ENCODE assay signal across 37 cellular contexts in genomic region chr15:91759560-91759959, GRCh38.
"Had no signal": no experiment of that assay in that cellular context is flagged by ENCODE, and none has a peak within 500 bp of the region (broad histone marks: within the 10 kb centered on the region; RNA-seq: fewer than 3 reads in every experiment).

No MANE protein-coding gene starts in this region.

- H3K36me3 ChIP-seq: adrenal gland, ascending aorta, brain microvascular endothelial cell, breast epithelium had no signal

- H3K4me1 Mint-ChIP-seq: activated naive CD4-positive, alpha-beta T cell treated with anti-CD3 and anti-CD28 coated beads, Interleukin-2, amount 10 ng/mL, durations not matched to agents 7 days and 5 days; activated naive CD4-positive, alpha-beta T cell treated with anti-CD3 and anti-CD28 coated beads, Interleukin-2, amount 50 U/mL, for 24 hours; activated naive CD8-positive, alpha-beta T cell treated with anti-CD3 and anti-CD28 coated beads for 36 hours; activated naive CD8-positive, alpha-beta T cell treated with anti-CD3 and anti-CD28 coated beads, Interleukin-2, amount 10 ng/mL, durations not matched to agents 7 days and 5 days; activated naive CD8-positive, alpha-beta T cell treated with anti-CD3 and anti-CD28 coated beads, Interleukin-2, amount 50 U/mL, for 24 hours; activated T-helper 17 cell treated with anti-CD3 and anti-CD28 coated beads, Interleukin-2, amount 50 U/mL, for 72 hours; brain; central memory CD8-positive, alpha-beta T cell had no signal

- H3K27me3 ChIP-seq: adrenal gland, ascending aorta, body of pancreas, brain microvascular endothelial cell, breast epithelium had no signal

- H3K4me3 Mint-ChIP-seq: activated naive CD4-positive, alpha-beta T cell treated with anti-CD3 and anti-CD28 coated beads for 36 hours; activated naive CD4-positive, alpha-beta T cell treated with anti-CD3 and anti-CD28 coated beads, Interleukin-2, amount 10 ng/mL, durations not matched to agents 7 days and 5 days; activated naive CD4-positive, alpha-beta T cell treated with anti-CD3 and anti-CD28 coated beads, Interleukin-2, amount 50 U/mL, for 24 hours; activated naive CD8-positive, alpha-beta T cell; activated naive CD8-positive, alpha-beta T cell treated with anti-CD3 and anti-CD28 coated beads for 36 hours; activated naive CD8-positive, alpha-beta T cell treated with anti-CD3 and anti-CD28 coated beads, Interleukin-2, amount 10 ng/mL, durations not matched to agents 7 days and 5 days; activated naive CD8-positive, alpha-beta T cell treated with anti-CD3 and anti-CD28 coated beads, Interleukin-2, amount 50 U/mL, for 24 hours; activated T-cell treated with anti-CD3 and anti-CD28 coated beads, Interleukin-2, amount 50 U/mL, for 24 hours; activated T-cell treated with anti-CD3 and anti-CD28 coated beads, Interleukin-2, amount 50 U/mL, for 4 hours; activated T-cell treated with anti-CD3 and anti-CD28 coated beads, Interleukin-2, amount 50 U/mL, for 72 hours; activated T-helper 1 cell treated with anti-CD3 and anti-CD28 coated beads, Interleukin-12 subunit alpha, Interleukin-12 subunit beta, Interleukin-2, Interleukin-4 antibody, amounts not matched to agents 30 ng/mL and 10 ng/mL and 1 ng/mL, durations not matched to agents 14 hours and 24 hours and 36 hours; activated T-helper 17 cell treated with anti-CD3 and anti-CD28 coated beads, Interleukin-2, amount 50 U/mL, for 72 hours; brain; central memory CD8-positive, alpha-beta T cell had no signal

- H3K4me1 ChIP-seq: adrenal gland, ascending aorta, body of pancreas, breast epithelium had no signal

- DNase-seq: activated effector memory CD4-positive, alpha-beta T cell treated with anti-CD3 and anti-CD28 coated beads, Interleukin-2, amount 50 U/mL, for 16 hours; activated effector memory CD4-positive, alpha-beta T cell treated with Interleukin-2 at 50 U/mL for 16 hours; activated gamma-delta T cell; activated gamma-delta T cell treated with Interleukin-2 at 50 U/mL for 16 hours; activated naive CD4-positive, alpha-beta T cell; activated naive CD4-positive, alpha-beta T cell treated with anti-CD3 and anti-CD28 coated beads for 36 hours; activated naive CD4-positive, alpha-beta T cell treated with anti-CD3 and anti-CD28 coated beads, Interleukin-2, amount 10 ng/mL, durations not matched to agents 7 days and 5 days; activated naive CD4-positive, alpha-beta T cell treated with anti-CD3 and anti-CD28 coated beads, Interleukin-2, amount 50 U/mL, for 16 hours; activated naive CD4-positive, alpha-beta T cell treated with Interleukin-2 at 50 U/mL for 16 hours; activated naive CD8-positive, alpha-beta T cell treated with anti-CD3 and anti-CD28 coated beads for 36 hours; activated naive CD8-positive, alpha-beta T cell treated with anti-CD3 and anti-CD28 coated beads, Interleukin-2, amount 10 ng/mL, durations not matched to agents 7 days and 5 days; activated naive CD8-positive, alpha-beta T cell treated with anti-CD3 and anti-CD28 coated beads, Interleukin-2, amount 50 U/mL, for 24 hours; activated T-cell treated with anti-CD3 and anti-CD28 coated beads, Interleukin-2, amount 50 U/mL, for 1 hour; activated T-cell treated with anti-CD3 and anti-CD28 coated beads, Interleukin-2, amount 50 U/mL, for 24 hours; activated T-cell treated with anti-CD3 and anti-CD28 coated beads, Interleukin-2, amount 50 U/mL, for 4 hours; activated T-cell treated with anti-CD3 and anti-CD28 coated beads, Interleukin-2, amount 50 U/mL, for 48 hours; activated T-cell treated with anti-CD3 and anti-CD28 coated beads, Interleukin-2, amount 50 U/mL, for 72 hours; adrenal gland; amniotic stem cell; amygdala; anterior cingulate cortex; aorta; body of pancreas; brain microvascular endothelial cell; caudate nucleus; central memory CD4-positive, alpha-beta T cell; cerebellar nuclear complex had no signal

- H3K36me3 Mint-ChIP-seq: activated naive CD4-positive, alpha-beta T cell treated with anti-CD3 and anti-CD28 coated beads, Interleukin-2, amount 10 ng/mL, durations not matched to agents 7 days and 5 days; activated naive CD4-positive, alpha-beta T cell treated with anti-CD3 and anti-CD28 coated beads, Interleukin-2, amount 50 U/mL, for 24 hours; activated naive CD4-positive, alpha-beta T cell treated with anti-CD3 and anti-CD28 coated beads, Interleukin-2, amount 50 U/mL, for 72 hours; activated naive CD8-positive, alpha-beta T cell; activated naive CD8-positive, alpha-beta T cell treated with anti-CD3 and anti-CD28 coated beads for 36 hours; activated naive CD8-positive, alpha-beta T cell treated with anti-CD3 and anti-CD28 coated beads, Interleukin-2, amount 10 ng/mL, durations not matched to agents 7 days and 5 days; brain had no signal

- H3K27ac Mint-ChIP-seq: activated naive CD4-positive, alpha-beta T cell treated with anti-CD3 and anti-CD28 coated beads for 36 hours; activated naive CD4-positive, alpha-beta T cell treated with anti-CD3 and anti-CD28 coated beads, Interleukin-2, amount 10 ng/mL, durations not matched to agents 7 days and 5 days; activated naive CD4-positive, alpha-beta T cell treated with anti-CD3 and anti-CD28 coated beads, Interleukin-2, amount 50 U/mL, for 24 hours; activated naive CD4-positive, alpha-beta T cell treated with anti-CD3 and anti-CD28 coated beads, Interleukin-2, amount 50 U/mL, for 72 hours; activated naive CD8-positive, alpha-beta T cell; activated naive CD8-positive, alpha-beta T cell treated with anti-CD3 and anti-CD28 coated beads for 36 hours; activated naive CD8-positive, alpha-beta T cell treated with anti-CD3 and anti-CD28 coated beads, Interleukin-2, amount 10 ng/mL, durations not matched to agents 7 days and 5 days; activated naive CD8-positive, alpha-beta T cell treated with anti-CD3 and anti-CD28 coated beads, Interleukin-2, amount 50 U/mL, for 24 hours; activated T-cell treated with anti-CD3 and anti-CD28 coated beads, Interleukin-2, amount 50 U/mL, for 24 hours; activated T-cell treated with anti-CD3 and anti-CD28 coated beads, Interleukin-2, amount 50 U/mL, for 72 hours; activated T-helper 1 cell treated with anti-CD3 and anti-CD28 coated beads, Interleukin-12 subunit alpha, Interleukin-12 subunit beta, Interleukin-2, Interleukin-4 antibody, amounts not matched to agents 30 ng/mL and 10 ng/mL and 1 ng/mL, durations not matched to agents 14 hours and 24 hours and 36 hours; activated T-helper 17 cell treated with anti-CD3 and anti-CD28 coated beads, Interleukin-2, amount 50 U/mL, for 72 hours; activated T-helper 2 cell treated with anti-CD3 and anti-CD28 coated beads, Interferon-gamma antibody, Interleukin-2, Interleukin-4, amounts not matched to agents 10 μg/mL and 5 μg/mL and 100 μg/mL, durations not matched to agents 14 hours and 24 hours and 36 hours; brain had no signal

- H3K4me3 ChIP-seq: adrenal gland, ascending aorta, body of pancreas, breast epithelium had no signal

- ATAC-seq: activated naive CD4-positive, alpha-beta T cell treated with anti-CD3 and anti-CD28 coated beads, Interleukin-2, amount 50 U/mL, for 72 hours; activated naive CD8-positive, alpha-beta T cell treated with anti-CD3 and anti-CD28 coated beads, Interleukin-2, amount 50 U/mL, for 24 hours; activated T-cell treated with anti-CD3 and anti-CD28 coated beads, Interleukin-2, amount 50 U/mL, for 4 hours; activated T-cell treated with anti-CD3 and anti-CD28 coated beads, Interleukin-2, amount 50 U/mL, for 72 hours; activated T-helper 17 cell treated with anti-CD3 and anti-CD28 coated beads, Interleukin-2, amount 50 U/mL, for 72 hours; body of pancreas had no signal

- H3K27me3 Mint-ChIP-seq: activated naive CD4-positive, alpha-beta T cell treated with anti-CD3 and anti-CD28 coated beads, Interleukin-2, amount 50 U/mL, for 24 hours; activated naive CD8-positive, alpha-beta T cell treated with anti-CD3 and anti-CD28 coated beads for 36 hours had no signal

- H3K9me3 Mint-ChIP-seq: activated naive CD4-positive, alpha-beta T cell treated with anti-CD3 and anti-CD28 coated beads for 36 hours; activated naive CD4-positive, alpha-beta T cell treated with anti-CD3 and anti-CD28 coated beads, Interleukin-2, amount 10 ng/mL, durations not matched to agents 7 days and 5 days; activated naive CD4-positive, alpha-beta T cell treated with anti-CD3 and anti-CD28 coated beads, Interleukin-2, amount 50 U/mL, for 24 hours; activated naive CD4-positive, alpha-beta T cell treated with anti-CD3 and anti-CD28 coated beads, Interleukin-2, amount 50 U/mL, for 72 hours; activated naive CD8-positive, alpha-beta T cell treated with anti-CD3 and anti-CD28 coated beads for 36 hours; activated naive CD8-positive, alpha-beta T cell treated with anti-CD3 and anti-CD28 coated beads, Interleukin-2, amount 10 ng/mL, durations not matched to agents 7 days and 5 days; activated naive CD8-positive, alpha-beta T cell treated with anti-CD3 and anti-CD28 coated beads, Interleukin-2, amount 50 U/mL, for 24 hours; activated T-cell treated with anti-CD3 and anti-CD28 coated beads, Interleukin-2, amount 50 U/mL, for 24 hours; activated T-cell treated with anti-CD3 and anti-CD28 coated beads, Interleukin-2, amount 50 U/mL, for 4 hours; activated T-cell treated with anti-CD3 and anti-CD28 coated beads, Interleukin-2, amount 50 U/mL, for 72 hours; activated T-helper 1 cell treated with anti-CD3 and anti-CD28 coated beads, Interleukin-12 subunit alpha, Interleukin-12 subunit beta, Interleukin-2, Interleukin-4 antibody, amounts not matched to agents 30 ng/mL and 10 ng/mL and 1 ng/mL, durations not matched to agents 14 hours and 24 hours and 36 hours; activated T-helper 17 cell treated with anti-CD3 and anti-CD28 coated beads, Interleukin-2, amount 50 U/mL, for 72 hours; activated T-helper 2 cell treated with anti-CD3 and anti-CD28 coated beads, Interferon-gamma antibody, Interleukin-2, Interleukin-4, amounts not matched to agents 10 μg/mL and 5 μg/mL and 100 μg/mL, durations not matched to agents 14 hours and 24 hours and 36 hours; central memory CD8-positive, alpha-beta T cell had no signal

- H3K9me3 ChIP-seq: adrenal gland, ascending aorta, body of pancreas, breast epithelium had no signal

- H3K27ac ChIP-seq: adrenal gland, ascending aorta, body of pancreas, brain microvascular endothelial cell, breast epithelium had no signal
